Comparison of ENCODE assay signal across 9 cellular contexts in the genomic region with DNA sequence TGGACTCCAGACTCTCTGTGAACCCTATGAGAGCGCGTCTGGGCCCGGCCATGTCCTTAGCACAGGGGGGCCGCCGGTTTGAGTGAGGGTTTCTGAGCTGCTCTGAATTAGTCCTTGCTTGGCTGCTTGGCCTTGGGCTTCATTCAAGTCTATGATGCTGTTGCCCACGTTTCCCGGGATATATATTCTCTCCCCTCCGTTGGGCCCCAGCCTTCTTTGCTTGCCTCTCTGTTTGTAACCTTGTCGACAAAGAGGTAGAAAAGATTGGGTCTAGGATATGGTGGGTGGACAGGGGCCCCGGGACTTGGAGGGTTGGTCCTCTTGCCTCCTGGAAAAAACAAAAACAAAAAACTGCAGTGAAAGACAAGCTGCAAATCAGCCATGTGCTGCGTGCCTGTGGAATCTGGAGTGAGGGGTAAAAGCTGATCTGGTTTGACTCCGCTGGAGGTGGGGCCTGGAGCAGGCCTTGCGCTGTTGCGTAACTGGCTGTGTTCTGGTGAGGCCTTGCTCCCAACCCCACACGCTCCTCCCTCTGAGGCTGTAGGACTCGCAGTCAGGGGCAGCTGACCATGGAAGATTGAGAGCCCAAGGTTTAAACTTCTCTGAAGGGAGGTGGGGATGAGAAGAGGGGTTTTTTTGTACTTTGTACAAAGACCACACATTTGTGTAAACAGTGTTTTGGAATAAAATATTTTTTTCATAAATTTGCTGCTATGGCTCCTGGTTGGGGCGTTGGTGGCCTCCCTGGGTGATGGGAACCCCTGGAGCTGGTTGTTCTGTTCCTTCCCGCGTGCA. TPM values are rescaled to one million over a fixed set of nuclear protein-coding genes. Genes with fewer than 3 reads are reported as not detected.
DNase-seq lines count a peak whose midpoint lies in the region; ATAC-seq and TF ChIP-seq lines count a peak whose summit lies in the region.
"Had no signal": no experiment of that assay in that cellular context is flagged by ENCODE, and none has a peak within 500 bp of the region (broad histone marks: within the 10 kb centered on the region; RNA-seq: fewer than 3 reads in every experiment).

No MANE protein-coding gene starts in this region.

- H3K36me3 ChIP-seq in ascending aorta, result peaks cover 51 to 87% of the 10 kb centered on the region in 2 donors

- intact Hi-C loops in Calu3 (cut with micrococcal nuclease; ENCODE audit: unreplicated experiment) (no loop called here), ascending aorta (cut with DNase I) (loop anchor here (2.0 kb wide), 1 partner anchor 77 kb away; a partner anchor contains a TSS), sciatic nerve (cut with DNase I) (no loop called here)

- peaks cover 35% of the 10 kb centered on the region for H3K36me3 Mint-ChIP-seq in Calu3 (ENCODE audit: insufficient read depth, unreplicated experiment)

- no peak for DNase-seq in Calu3
- peak; percentile 96 for DNase-seq in NB4 (ENCODE audit: low read depth)
- DNase-seq in ascending aorta (ENCODE audit: low spot score in 2 of 2), result peak; percentile 68 to 92
- DNase-seq in hypothalamus (lab: John Stamatoyannopoulos, UW), result peak in 39 of 51 donors; percentile 7 to 80 (median 49)
- DNase-seq in sciatic nerve (ENCODE audit: low spot score), result peak; percentile 94
- no peak for DNase-seq in SHP77 treated with DMSO at 0.1 percent for 48 hours (lab: John Stamatoyannopoulos, UW)
- DNase-seq in NCI-H524 treated with DMSO at 0.1 percent for 48 hours (lab: John Stamatoyannopoulos, UW), result no peak
- DNase-seq in NCI-H1436 (lab: John Stamatoyannopoulos, UW), result no peak

- H3K27me3 Mint-ChIP-seq in Calu3 (ENCODE audit: unreplicated experiment), result no peaks in the 10 kb centered on the region

- TF ChIP-seq CTCF in Calu3 (IDR thresholded peaks at IDR 0.05; ENCODE audit: unreplicated experiment) (no peak), NB4 (IDR thresholded peaks at IDR 0.05; ENCODE audit: low read depth, low read length) (no peak), ascending aorta (IDR thresholded peaks at IDR 0.05) (no peak)

- ATAC-seq in sciatic nerve, result peak; percentile 97

- H3K9me3 Mint-ChIP-seq in Calu3 (ENCODE audit: low read depth, unreplicated experiment), result no peaks in the 10 kb centered on the region

- no TSS peak for BruUV-seq in Calu3 (replicated peaks; lab: Mats Ljungman, UMichigan)

- CTCF ChIA-PET in Calu3 (lab: Charles Lee), result interaction anchor here (0.9 kb wide), 1 partner anchor 10 kb away, joined by 4 read pairs; no protein-coding TSS in a partner anchor

- H3K27me3 ChIP-seq in ascending aorta, result no peaks in the 10 kb centered on the region

- peaks cover 0 to 17% of the 10 kb centered on the region in 2 donors for H3K4me1 ChIP-seq in ascending aorta

- H3K27ac Mint-ChIP-seq in Calu3 (ENCODE audit: unreplicated experiment), result peak overlapping the region; percentile 10

- peak overlapping the region; percentile 67 to 72 for H3K27ac ChIP-seq in ascending aorta
- H3K27ac ChIP-seq: KMS-11 had no signal

- peak; percentile 57 for TF ChIP-seq POLR2A in NB4 (IDR thresholded peaks at IDR 0.05; ENCODE audit: extremely low read depth, insufficient read length)

- H3K9me3 ChIP-seq in ascending aorta, result no peaks in the 10 kb centered on the region

- H3K4me3 ChIP-seq in NB4 (ENCODE audit: low read depth, low read length), result peak overlapping the region; percentile 50
- H3K4me3 ChIP-seq in ascending aorta, result no peak overlapping the region

- H3K4me3 Mint-ChIP-seq in Calu3 (ENCODE audit: low read depth, unreplicated experiment), result no peak overlapping the region

- H3K4me1 Mint-ChIP-seq in Calu3 (ENCODE audit: low read depth, unreplicated experiment), result no peaks in the 10 kb centered on the region

RNA-seq across cellular contexts. Expression of a gene that starts 23.1 kb away (rescaled TPM):
- total RNA-seq in Calu3 (2022) (3.1 and 3.9 TPM in 2 replicates), ascending aorta (105 TPM), sciatic nerve (55.6 TPM)

RNA-seq across cellular contexts. Expression of a gene that starts 35.2 kb away (rescaled TPM):
- 45.4 and 45.8 TPM in 2 replicates for total RNA-seq in Calu3 (2022)
- total RNA-seq in ascending aorta, result 80.6 TPM
- 90.8 TPM for total RNA-seq in sciatic nerve

Comparison
In these comparisons a context has a peak if more than half of its experiments do, and no peak if none do; other contexts are left out.
1. DNase-seq: peak in NB4 (single experiment), ascending aorta (2 of 2), hypothalamus (39 of 51) and sciatic nerve (single experiment); none in Calu3 (single experiment), SHP77 treated with DMSO at 0.1 percent for 48 hours (single experiment), NCI-H524 treated with DMSO at 0.1 percent for 48 hours (single experiment) and NCI-H1436 (single experiment).
2. RNA of a gene that starts 23.1 kb away (total RNA-seq): 105 TPM in ascending aorta (single experiment) and 55.6 TPM in sciatic nerve (single experiment); 3.1 to 3.9 TPM in Calu3; every median in the first group is over 10 times any median in the second.